25 cellular contexts compared by ENCODE assay signal in the genomic region with DNA sequence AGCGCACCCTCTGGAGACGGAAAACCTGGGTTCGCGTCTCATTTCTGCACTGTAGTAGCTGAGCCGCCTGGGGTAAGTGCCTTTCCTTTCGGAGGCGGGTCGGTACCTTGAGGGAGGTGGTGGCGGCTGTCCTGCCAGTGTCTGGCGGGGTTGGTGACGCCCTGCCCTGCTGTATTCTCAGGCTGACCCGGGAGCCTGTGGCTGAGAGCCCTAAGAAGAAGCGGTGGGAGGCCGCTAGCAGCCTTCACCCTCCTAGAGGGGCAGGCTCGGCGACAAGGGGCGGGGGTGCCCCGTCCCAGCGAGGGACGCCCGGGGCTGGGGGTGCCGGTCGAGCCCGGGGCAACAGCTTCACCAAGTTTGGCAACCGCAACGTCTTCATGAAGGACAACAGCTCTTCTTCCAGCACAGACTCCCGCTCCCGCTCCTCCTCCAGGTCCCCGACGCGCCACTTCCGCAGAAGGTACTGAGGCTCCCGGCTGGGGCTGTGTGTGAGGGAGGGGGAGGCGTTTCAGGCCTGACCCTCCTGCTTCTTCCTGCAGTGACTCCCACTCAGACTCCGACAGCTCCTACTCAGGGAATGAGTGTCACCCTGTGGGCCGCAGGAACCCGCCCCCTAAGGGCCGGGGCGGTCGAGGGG. TPM values are rescaled to one million over a fixed set of nuclear protein-coding genes. Genes with fewer than 3 reads are reported as not detected.
DNase-seq lines count a peak whose midpoint lies in the region; ATAC-seq, FAIRE-seq and TF ChIP-seq lines count a peak whose summit lies in the region.
"Had no signal": no experiment of that assay in that cellular context is flagged by ENCODE, and none has a peak within 500 bp of the region (broad histone marks: within the 10 kb centered on the region; RNA-seq: fewer than 3 reads in every experiment).

No MANE protein-coding gene starts in this region.

- CTCF ChIA-PET in HepG2 (lab: Yijun Ruan, JAX; ENCODE audit: low intra/inter-chr PET ratio, low total read pairs): no interaction called here

- H4K91ac ChIP-seq in neuronal stem cell (ENCODE audit: low read depth, low read length, poor library complexity): no peak overlapping the region

- ATAC-seq in HepG2: no peak; the same call in 2 of the 3 replicates
- ATAC-seq in right lobe of liver: no peak
- no peak for ATAC-seq in effector memory CD8-positive, alpha-beta T cell (replicated peaks)
- no peak for ATAC-seq in GM19455 (IDR thresholded peaks at IDR 0.05; ENCODE audit: unreplicated experiment)
- ATAC-seq: PC-3, Right ventricle myocardium inferior had no signal

- H3K9ac ChIP-seq in HepG2 (ENCODE audit: insufficient read depth, low read depth, low read length): no peak overlapping the region
- H3K9ac ChIP-seq in neuronal stem cell (ENCODE audit: low read depth, low read length, poor library complexity): no peak overlapping the region

- no peaks in the 10 kb centered on the region for H3K27me3 Mint-ChIP-seq in effector memory CD8-positive, alpha-beta T cell

- no peaks in the 10 kb centered on the region; a peak in 1 of 5 replicates for H3K27me3 ChIP-seq in HepG2 (ENCODE audit: control insufficient read depth in 1 of 2, insufficient read depth in 2 of 2, low read length in 2 of 2)
- H3K27me3 ChIP-seq in right lobe of liver: no peaks in the 10 kb centered on the region
- no peaks in the 10 kb centered on the region for H3K27me3 ChIP-seq in neuronal stem cell (ENCODE audit: control insufficient read depth in 3 of 3, insufficient read depth in 3 of 3, low read depth in 1 of 3, low read length in 3 of 3)
- H3K27me3 ChIP-seq: MG63, SJSA1 had no signal

- no peak overlapping the region for H3K14ac ChIP-seq in neuronal stem cell (ENCODE audit: low read length)

- over 99% methylated on average over 38 of the region's 40 CpGs for WGBS in HepG2 (ENCODE audit: low lambda C conversion rate)
- WGBS in right lobe of liver (ENCODE audit: insufficient coverage, low coverage, low lambda C conversion rate, missing lambda C conversion rate): 50% methylated on average over 1 of the region's 40 CpGs
- no CpG with 5 or more reads among the region's 40 CpGs for WGBS in neuronal stem cell (ENCODE audit: extremely low coverage in 2 of 2, insufficient read length in 2 of 2, insufficient replicate concordance in 1 of 2), 2 donors

- no peak overlapping the region for H3K23ac ChIP-seq in neuronal stem cell (ENCODE audit: low read depth, low read length, poor library complexity)

- in situ Hi-C loops in HepG2 (cut with HindIII; ENCODE audit: extremely low pct_ligation_motif_present, low pct_unique_long_range_greater_than_20kb): no loop called here

- FAIRE-seq in HepG2 (lab: Jason Lieb, UNC): no peak
- FAIRE-seq: G401.6 had no signal

- peak overlapping the region; percentile 65 to 83 for H3K27ac Mint-ChIP-seq in effector memory CD8-positive, alpha-beta T cell

- no peak overlapping the region for H3K4me3 Mint-ChIP-seq in effector memory CD8-positive, alpha-beta T cell

- peaks cover 37% of the 10 kb centered on the region for H3K79me1 ChIP-seq in neuronal stem cell (ENCODE audit: low read depth, low read length)

- H3K18ac ChIP-seq in neuronal stem cell (ENCODE audit: low read length): no peak overlapping the region

- H3K4ac ChIP-seq in neuronal stem cell (ENCODE audit: low read length): no peak overlapping the region

- H4K8ac ChIP-seq in neuronal stem cell (ENCODE audit: low read depth, low read length): no peak overlapping the region

- intact Hi-C loops in HepG2 (cut with micrococcal nuclease; ENCODE audit: unreplicated experiment): no loop called here
- intact Hi-C loops in right lobe of liver (cut with DNase I): no loop called here

- H2BK15ac ChIP-seq in neuronal stem cell (ENCODE audit: low read length): no peak overlapping the region

- H3K9me3 Mint-ChIP-seq in effector memory CD8-positive, alpha-beta T cell: no peaks in the 10 kb centered on the region

- H3K9me3 ChIP-seq in HepG2 (ENCODE audit: low read length) (no peaks in the 10 kb centered on the region), right lobe of liver (no peaks in the 10 kb centered on the region), neuronal stem cell (replicated peaks in 1 of 2; ENCODE audit: control insufficient read depth in 2 of 2, insufficient read depth in 1 of 2, low read depth in 1 of 2, low read length in 2 of 2) (no peaks in the 10 kb centered on the region)
- H3K9me3 ChIP-seq: HAP-1, MG63, SJSA1 had no signal

- H3K79me2 ChIP-seq in HepG2 (ENCODE audit: insufficient read depth, low read length): peaks cover 20% of the 10 kb centered on the region

- TF ChIP-seq POLR2A in HepG2 (IDR thresholded peaks at IDR 0.05; ENCODE audit: insufficient read depth in 1 of 2, low read depth in 2 of 2, low read length in 2 of 2): no peak
- TF ChIP-seq POLR2A in right lobe of liver (IDR thresholded peaks at IDR 0.05): no peak

- DNase-seq in HepG2 (ENCODE audit: low spot score) (no peak), right lobe of liver (no peak), neuronal stem cell (ENCODE audit: low spot score) (no peak), AG08396 (ENCODE audit: low spot score) (no peak), SHP77 (lab: John Stamatoyannopoulos, UW) (no peak)
- no peak for DNase-seq in effector memory CD8-positive, alpha-beta T cell
- DNase-seq: 8988T; ACHN; GOT3; MG63; NCI-H2029 treated with DMSO at 0.1 percent for 48 hours; NCI-H446 treated with DMSO at 0.1 percent for 48 hours; NCI-H526; NCI-H82; NK-92 treated with Interleukin-12 subunit alpha and Interleukin-12 subunit beta, amount 100 ng/mL, for 24 hours; PC-3 had no signal

- TF ChIP-seq CTCF in HepG2 (CRISPR knock-in tag; IDR thresholded peaks at IDR 0.05) (no peak), right lobe of liver (IDR thresholded peaks at IDR 0.05) (no peak)

- H3K36me3 ChIP-seq in HepG2 (replicated peaks in 1 of 2; ENCODE audit: control insufficient read depth in 1 of 2, insufficient read depth in 2 of 2, low read length in 2 of 2): peaks cover 54 to 92% of the 10 kb centered on the region in 2 experiments
- H3K36me3 ChIP-seq in right lobe of liver: peaks cover 39 to 94% (median 64%) of the 10 kb centered on the region in 4 donors
- peaks cover 88 to 96% of the 10 kb centered on the region in 2 donors for H3K36me3 ChIP-seq in neuronal stem cell (replicated peaks in 1 of 2; ENCODE audit: control insufficient read depth in 2 of 2, insufficient read depth in 2 of 2, low read length in 2 of 2)

- H3K4me2 ChIP-seq in HepG2 (ENCODE audit: low read depth, low read length) (no peak overlapping the region), neuronal stem cell (ENCODE audit: insufficient read depth, low read length, poor library complexity, severe bottlenecking) (no peak overlapping the region)

- POLR2A ChIA-PET in HepG2 (lab: Yijun Ruan, JAX): no interaction called here

- TF ChIP-seq RAD21 in HepG2 (CRISPR knock-in tag; IDR thresholded peaks at IDR 0.05): no peak

- H2AK5ac ChIP-seq in neuronal stem cell (ENCODE audit: low read depth, low read length): no peak overlapping the region

- no peak overlapping the region for H2BK120ac ChIP-seq in neuronal stem cell (ENCODE audit: low read depth, low read length)

- H3K36me3 Mint-ChIP-seq in effector memory CD8-positive, alpha-beta T cell (ENCODE audit: insufficient read depth): peaks cover 95% of the 10 kb centered on the region

- H2AFZ ChIP-seq in HepG2 (ENCODE audit: low read length) (no peak overlapping the region), neuronal stem cell (ENCODE audit: low read length) (no peak overlapping the region)

- H3K4me1 ChIP-seq in HepG2 (ENCODE audit: insufficient read depth, low read length) (peaks cover 9% of the 10 kb centered on the region), right lobe of liver (peaks cover 0 to 3% (median under 1%) of the 10 kb centered on the region in 4 donors), neuronal stem cell (ENCODE audit: control insufficient read depth in 2 of 2, insufficient read depth in 1 of 2, low read depth in 1 of 2, low read length in 2 of 2) (no peaks in the 10 kb centered on the region)

- no peak overlapping the region for H2BK12ac ChIP-seq in neuronal stem cell (ENCODE audit: low read length)

- H3K27ac ChIP-seq in HepG2 (ENCODE audit: extremely low read length, insufficient read depth, low read length) (no peak overlapping the region), right lobe of liver (no peak overlapping the region), neuronal stem cell (replicated peaks; ENCODE audit: low read length) (no peak overlapping the region)
- H3K27ac ChIP-seq: HL-60, SJSA1 had no signal

- H4K20me1 ChIP-seq in HepG2 (ENCODE audit: insufficient read depth, low read length): peaks cover 26% of the 10 kb centered on the region; the same call in 1 of the 2 replicates

- TF ChIP-seq EP300 in HepG2 (IDR thresholded peaks at IDR 0.05; ENCODE audit: low read depth in 2 of 2, low read length in 2 of 2) (no peak), HepG2 (CRISPR knock-in tag; IDR thresholded peaks at IDR 0.05; ENCODE audit: borderline replicate concordance) (no peak)

- peaks cover 34 to 36% of the 10 kb centered on the region in 2 donors for H3K4me1 Mint-ChIP-seq in effector memory CD8-positive, alpha-beta T cell (ENCODE audit: low read depth in 2 of 2)

- H3K4me3 ChIP-seq in HepG2 (replicated peaks in 1 of 3; ENCODE audit: insufficient read depth in 1 of 3, low read depth in 2 of 3, low read length in 3 of 3): no peak overlapping the region
- H3K4me3 ChIP-seq in right lobe of liver: no peak overlapping the region
- H3K4me3 ChIP-seq in neuronal stem cell (ENCODE audit: low read length in 2 of 2): no peak overlapping the region
- H3K4me3 ChIP-seq: HAP-1, MG63, SJSA1 had no signal

- peak overlapping the region; percentile 13 for H2BK5ac ChIP-seq in neuronal stem cell (ENCODE audit: low read length)

- no TSS peak for BruUV-seq in HepG2 (replicated peaks; lab: Mats Ljungman, UMichigan)

RNA-seq across cellular contexts. Expression of a gene that starts 6.9 kb away (rescaled TPM):
- total RNA-seq in HepG2 (2016; rRNA removed; fragmentation: Illumina TruSeq; extraction: Trizol): 5.8 and 14.3 TPM in 2 replicates
- total RNA-seq in HepG2 (2016; cell fraction: cytosol; rRNA removed; fragmentation: Illumina TruSeq; extraction: Trizol; ENCODE audit: low read depth): 1.1 and 2.1 TPM in 2 replicates
- total RNA-seq in HepG2 (2016; cell fraction: insoluble cytoplasmic fraction; rRNA removed; fragmentation: Illumina TruSeq; extraction: Trizol): 4.7 and 13.0 TPM in 2 replicates
- total RNA-seq in HepG2 (2016; cell fraction: membrane; rRNA removed; fragmentation: Illumina TruSeq; extraction: Trizol): 4.0 TPM in 2 replicates
- 28.1 and 29.6 TPM in 2 replicates for total RNA-seq in HepG2 (2016; cell fraction: nucleus; rRNA removed; fragmentation: Illumina TruSeq; extraction: Trizol)
- polyA plus RNA-seq in HepG2 (2011; rRNA removed): 38.3 and 41.9 TPM in 2 replicates
- 3.2 and 6.8 TPM in 2 replicates for polyA plus RNA-seq in HepG2 (2011; cell fraction: cytosol; rRNA removed)
- polyA plus RNA-seq in HepG2 (2011; cell fraction: nucleus; rRNA removed): 519 and 637 TPM in 2 replicates
- polyA plus RNA-seq in HepG2 (2012): 46.6 and 63.0 TPM in 2 replicates
- 0.46 and 0.71 TPM in 2 replicates for polyA plus RNA-seq in HepG2 (2016; cell fraction: cytosol; fragmentation: Illumina TruSeq; extraction: Trizol; ENCODE audit: low read depth)
- 5.1 and 9.7 TPM in 2 replicates for polyA plus RNA-seq in HepG2 (2016; cell fraction: insoluble cytoplasmic fraction; fragmentation: Illumina TruSeq; extraction: Trizol; ENCODE audit: low read depth)
- 1.5 and 2.8 TPM in 2 replicates for polyA plus RNA-seq in HepG2 (2016; cell fraction: membrane; fragmentation: Illumina TruSeq; extraction: Trizol; ENCODE audit: low read depth)
- 151 and 199 TPM in 2 replicates for polyA plus RNA-seq in HepG2 (2016; cell fraction: nucleus; fragmentation: Illumina TruSeq; extraction: Trizol; ENCODE audit: insufficient read depth, low read depth)
- 27.1 and 40.7 TPM in 2 replicates for polyA minus RNA-seq in HepG2 (2011; rRNA and poly(A)+ RNA removed; ENCODE audit: low replicate concordance)
- polyA minus RNA-seq in HepG2 (2011; cell fraction: cytosol; rRNA and poly(A)+ RNA removed): 10.7 and 13.3 TPM in 2 replicates
- polyA minus RNA-seq in HepG2 (2011; cell fraction: nucleus; rRNA and poly(A)+ RNA removed): 60.4 and 69.7 TPM in 2 replicates
- 10 to 100 TPM; 29.8 to 66.3 (median 41.1) TPM for total RNA-seq in right lobe of liver
- polyA plus RNA-seq in neuronal stem cell (2013, experiment 1 of 2): 151 TPM
- 130 TPM for polyA plus RNA-seq in neuronal stem cell (2013, experiment 2 of 2)

RNA-seq across cellular contexts. Expression of a gene that starts 7.7 kb away (rescaled TPM):
- total RNA-seq in HepG2 (2016; rRNA removed; fragmentation: Illumina TruSeq; extraction: Trizol): 1.5 and 2.9 TPM in 2 replicates
- 0.88 and 1.1 TPM in 2 replicates for total RNA-seq in HepG2 (2016; cell fraction: cytosol; rRNA removed; fragmentation: Illumina TruSeq; extraction: Trizol; ENCODE audit: low read depth)
- 1.8 and 2.6 TPM in 2 replicates for total RNA-seq in HepG2 (2016; cell fraction: insoluble cytoplasmic fraction; rRNA removed; fragmentation: Illumina TruSeq; extraction: Trizol)
- total RNA-seq in HepG2 (2016; cell fraction: membrane; rRNA removed; fragmentation: Illumina TruSeq; extraction: Trizol): 1.8 and 2.1 TPM in 2 replicates
- 1.9 and 2.7 TPM in 2 replicates for total RNA-seq in HepG2 (2016; cell fraction: nucleus; rRNA removed; fragmentation: Illumina TruSeq; extraction: Trizol)
- 0.75 and 1.2 TPM in 2 replicates for polyA plus RNA-seq in HepG2 (2011; rRNA removed)
- polyA plus RNA-seq in HepG2 (2011; cell fraction: cytosol; rRNA removed): 0.86 and 1.8 TPM in 2 replicates
- 1.7 TPM in 2 replicates for polyA plus RNA-seq in HepG2 (2011; cell fraction: nucleus; rRNA removed)
- 1.5 and 1.8 TPM in 2 replicates for polyA plus RNA-seq in HepG2 (2012)
- 0.32 and 0.38 TPM in 2 replicates for polyA plus RNA-seq in HepG2 (2016; cell fraction: cytosol; fragmentation: Illumina TruSeq; extraction: Trizol; ENCODE audit: low read depth)
- polyA plus RNA-seq in HepG2 (2016; cell fraction: insoluble cytoplasmic fraction; fragmentation: Illumina TruSeq; extraction: Trizol; ENCODE audit: low read depth): 1.4 and 1.5 TPM in 2 replicates
- 0.65 and 1.0 TPM in 2 replicates for polyA plus RNA-seq in HepG2 (2016; cell fraction: membrane; fragmentation: Illumina TruSeq; extraction: Trizol; ENCODE audit: low read depth)
- polyA plus RNA-seq in HepG2 (2016; cell fraction: nucleus; fragmentation: Illumina TruSeq; extraction: Trizol; ENCODE audit: insufficient read depth, low read depth): 0.95 and 1.2 TPM in 2 replicates
- 5.7 and 6.2 TPM in 2 replicates for polyA minus RNA-seq in HepG2 (2011; rRNA and poly(A)+ RNA removed; ENCODE audit: low replicate concordance)
- polyA minus RNA-seq in HepG2 (2011; cell fraction: cytosol; rRNA and poly(A)+ RNA removed): 3.4 and 3.7 TPM in 2 replicates
- 2.7 and 3.9 TPM in 2 replicates for polyA minus RNA-seq in HepG2 (2011; cell fraction: nucleus; rRNA and poly(A)+ RNA removed)
- 1 to 10 TPM; 1.5 to 5.7 (median 3.3) TPM for total RNA-seq in right lobe of liver
- polyA plus RNA-seq in neuronal stem cell (2013, experiment 1 of 2): 1.3 TPM
- 0.91 TPM for polyA plus RNA-seq in neuronal stem cell (2013, experiment 2 of 2)

RNA-seq across cellular contexts. Expression of a gene that starts 17.2 kb away (rescaled TPM):
- 0.83 and 1.6 TPM in 2 replicates for total RNA-seq in HepG2 (2016; rRNA removed; fragmentation: Illumina TruSeq; extraction: Trizol)
- 1.4 and 3.2 TPM in 2 replicates for total RNA-seq in HepG2 (2016; cell fraction: cytosol; rRNA removed; fragmentation: Illumina TruSeq; extraction: Trizol; ENCODE audit: low read depth)
- total RNA-seq in HepG2 (2016; cell fraction: insoluble cytoplasmic fraction; rRNA removed; fragmentation: Illumina TruSeq; extraction: Trizol): 1.00 and 1.6 TPM in 2 replicates
- total RNA-seq in HepG2 (2016; cell fraction: membrane; rRNA removed; fragmentation: Illumina TruSeq; extraction: Trizol): 1.4 and 1.9 TPM in 2 replicates
- not detected in 2 replicates for total RNA-seq in HepG2 (2016; cell fraction: nucleus; rRNA removed; fragmentation: Illumina TruSeq; extraction: Trizol)
- polyA plus RNA-seq in HepG2 (2011; rRNA removed): 0.34 and 0.41 TPM in 2 replicates
- polyA plus RNA-seq in HepG2 (2011; cell fraction: cytosol; rRNA removed): 0.37 and 0.90 TPM in 2 replicates
- 0.35 and 0.56 TPM in 2 replicates for polyA plus RNA-seq in HepG2 (2011; cell fraction: nucleus; rRNA removed)
- 0.92 and 0.97 TPM in 2 replicates for polyA plus RNA-seq in HepG2 (2012)
- polyA plus RNA-seq in HepG2 (2016; cell fraction: cytosol; fragmentation: Illumina TruSeq; extraction: Trizol; ENCODE audit: low read depth): 2.2 and 4.1 TPM in 2 replicates
- polyA plus RNA-seq in HepG2 (2016; cell fraction: insoluble cytoplasmic fraction; fragmentation: Illumina TruSeq; extraction: Trizol; ENCODE audit: low read depth): 2.3 and 3.1 TPM in 2 replicates
- polyA plus RNA-seq in HepG2 (2016; cell fraction: membrane; fragmentation: Illumina TruSeq; extraction: Trizol; ENCODE audit: low read depth): 4.7 and 5.9 TPM in 2 replicates
- 1.2 and 2.4 TPM in 2 replicates for polyA plus RNA-seq in HepG2 (2016; cell fraction: nucleus; fragmentation: Illumina TruSeq; extraction: Trizol; ENCODE audit: insufficient read depth, low read depth)
- polyA minus RNA-seq in HepG2 (2011; rRNA and poly(A)+ RNA removed; ENCODE audit: low replicate concordance): 0.54 TPM in 1 of 2 replicates, not detected in the other
- 0.79 TPM in 1 of 2 replicates, not detected in the other for polyA minus RNA-seq in HepG2 (2011; cell fraction: cytosol; rRNA and poly(A)+ RNA removed)
- polyA minus RNA-seq in HepG2 (2011; cell fraction: nucleus; rRNA and poly(A)+ RNA removed): not detected in 2 replicates
- total RNA-seq in right lobe of liver: 1 to 10 TPM; 1.3 to 3.7 (median 2.0) TPM
- polyA plus RNA-seq in neuronal stem cell (2013, experiment 1 of 2): 12.2 TPM
- polyA plus RNA-seq in neuronal stem cell (2013, experiment 2 of 2): 12.5 TPM

RNA-seq across cellular contexts. Expression of a gene that starts 40.6 kb away (rescaled TPM):
- total RNA-seq in HepG2 (2016; rRNA removed; fragmentation: Illumina TruSeq; extraction: Trizol) (10.6 and 19.9 TPM in 2 replicates), right lobe of liver (under 1 TPM in 5 of 6 experiments, not detected in 1; 0.30 to 0.93 (median 0.35) TPM)
- 24.8 and 26.4 TPM in 2 replicates for total RNA-seq in HepG2 (2016; cell fraction: cytosol; rRNA removed; fragmentation: Illumina TruSeq; extraction: Trizol; ENCODE audit: low read depth)
- total RNA-seq in HepG2 (2016; cell fraction: insoluble cytoplasmic fraction; rRNA removed; fragmentation: Illumina TruSeq; extraction: Trizol): 9.4 and 21.3 TPM in 2 replicates
- total RNA-seq in HepG2 (2016; cell fraction: membrane; rRNA removed; fragmentation: Illumina TruSeq; extraction: Trizol): 27.7 and 30.4 TPM in 2 replicates
- total RNA-seq in HepG2 (2016; cell fraction: nucleus; rRNA removed; fragmentation: Illumina TruSeq; extraction: Trizol): 16.5 and 20.3 TPM in 2 replicates
- polyA plus RNA-seq in HepG2 (2011; rRNA removed): 6.9 and 8.9 TPM in 2 replicates
- polyA plus RNA-seq in HepG2 (2011; cell fraction: cytosol; rRNA removed): 7.0 and 10.7 TPM in 2 replicates
- polyA plus RNA-seq in HepG2 (2011; cell fraction: nucleus; rRNA removed): 13.2 and 17.7 TPM in 2 replicates
- polyA plus RNA-seq in HepG2 (2012): 4.1 and 6.2 TPM in 2 replicates
- 27.2 and 29.7 TPM in 2 replicates for polyA plus RNA-seq in HepG2 (2016; cell fraction: cytosol; fragmentation: Illumina TruSeq; extraction: Trizol; ENCODE audit: low read depth)
- polyA plus RNA-seq in HepG2 (2016; cell fraction: insoluble cytoplasmic fraction; fragmentation: Illumina TruSeq; extraction: Trizol; ENCODE audit: low read depth): 11.5 and 12.2 TPM in 2 replicates
- 29.0 and 29.3 TPM in 2 replicates for polyA plus RNA-seq in HepG2 (2016; cell fraction: membrane; fragmentation: Illumina TruSeq; extraction: Trizol; ENCODE audit: low read depth)
- polyA plus RNA-seq in HepG2 (2016; cell fraction: nucleus; fragmentation: Illumina TruSeq; extraction: Trizol; ENCODE audit: insufficient read depth, low read depth): 34.6 and 38.5 TPM in 2 replicates
- 15.4 TPM in 1 of 2 replicates, not detected in the other for polyA minus RNA-seq in HepG2 (2011; rRNA and poly(A)+ RNA removed; ENCODE audit: low replicate concordance)
- 6.2 and 9.2 TPM in 2 replicates for polyA minus RNA-seq in HepG2 (2011; cell fraction: cytosol; rRNA and poly(A)+ RNA removed)
- 2.6 and 3.9 TPM in 2 replicates for polyA minus RNA-seq in HepG2 (2011; cell fraction: nucleus; rRNA and poly(A)+ RNA removed)
- polyA plus RNA-seq in neuronal stem cell (2013, experiment 1 of 2): 504 TPM
- 501 TPM for polyA plus RNA-seq in neuronal stem cell (2013, experiment 2 of 2)
- total RNA-seq: LHCN-M2, RPMI7951, SJSA1 had no signal
- polyA plus RNA-seq: BJ had no signal

RNA-seq across cellular contexts. Expression of a gene that starts 46.7 kb away (rescaled TPM):
- total RNA-seq in HepG2 (2016; rRNA removed; fragmentation: Illumina TruSeq; extraction: Trizol) (0.76 and 1.3 TPM in 2 replicates), right lobe of liver (under 1 TPM in 1 of 6 experiments, not detected in 5; 0.38 TPM)
- total RNA-seq in HepG2 (2016; cell fraction: cytosol; rRNA removed; fragmentation: Illumina TruSeq; extraction: Trizol; ENCODE audit: low read depth): 0.81 and 1.1 TPM in 2 replicates
- 0.92 and 0.93 TPM in 2 replicates for total RNA-seq in HepG2 (2016; cell fraction: insoluble cytoplasmic fraction; rRNA removed; fragmentation: Illumina TruSeq; extraction: Trizol)
- 0.34 and 0.46 TPM in 2 replicates for total RNA-seq in HepG2 (2016; cell fraction: membrane; rRNA removed; fragmentation: Illumina TruSeq; extraction: Trizol)
- total RNA-seq in HepG2 (2016; cell fraction: nucleus; rRNA removed; fragmentation: Illumina TruSeq; extraction: Trizol): not detected in 2 replicates
- polyA plus RNA-seq in HepG2 (2011; rRNA removed): 1.9 and 3.6 TPM in 2 replicates
- polyA plus RNA-seq in HepG2 (2011; cell fraction: cytosol; rRNA removed): 1.6 and 2.5 TPM in 2 replicates
- polyA plus RNA-seq in HepG2 (2011; cell fraction: nucleus; rRNA removed): 1.1 TPM in 1 of 2 replicates, not detected in the other
- polyA plus RNA-seq in HepG2 (2012): 0.46 and 0.76 TPM in 2 replicates
- 1.2 and 1.3 TPM in 2 replicates for polyA plus RNA-seq in HepG2 (2016; cell fraction: cytosol; fragmentation: Illumina TruSeq; extraction: Trizol; ENCODE audit: low read depth)
- polyA plus RNA-seq in HepG2 (2016; cell fraction: insoluble cytoplasmic fraction; fragmentation: Illumina TruSeq; extraction: Trizol; ENCODE audit: low read depth): 0.67 TPM in 1 of 2 replicates, not detected in the other
- 0.65 TPM in 1 of 2 replicates, not detected in the other for polyA plus RNA-seq in HepG2 (2016; cell fraction: membrane; fragmentation: Illumina TruSeq; extraction: Trizol; ENCODE audit: low read depth)
- polyA plus RNA-seq in HepG2 (2016; cell fraction: nucleus; fragmentation: Illumina TruSeq; extraction: Trizol; ENCODE audit: insufficient read depth, low read depth): 1.3 and 2.0 TPM in 2 replicates
- not detected in 2 replicates for polyA minus RNA-seq in HepG2 (2011; rRNA and poly(A)+ RNA removed; ENCODE audit: low replicate concordance)
- not detected in 2 replicates for polyA minus RNA-seq in HepG2 (2011; cell fraction: cytosol; rRNA and poly(A)+ RNA removed)
- not detected in 2 replicates for polyA minus RNA-seq in HepG2 (2011; cell fraction: nucleus; rRNA and poly(A)+ RNA removed)
- not detected for polyA plus RNA-seq in neuronal stem cell (2013, experiment 1 of 2)
- not detected for polyA plus RNA-seq in neuronal stem cell (2013, experiment 2 of 2)
- total RNA-seq: LHCN-M2, PC-3, Right ventricle myocardium inferior, RPMI7951, SJSA1 had no signal
- polyA plus RNA-seq: BJ had no signal
